Comparison of ENCODE assay signal across 8 cellular contexts in genomic region chr1:52056937-52057231, GRCh38. TPM values are rescaled to one million over a fixed set of nuclear protein-coding genes. Genes with fewer than 3 reads are reported as not detected.
DNase-seq lines count a peak whose midpoint lies in the region; ATAC-seq, FAIRE-seq and TF ChIP-seq lines count a peak whose summit lies in the region.

No MANE protein-coding gene starts in this region.

- peaks cover 27% of the 10 kb centered on the region for H3K36me3 Mint-ChIP-seq in activated naive CD4-positive, alpha-beta T cell treated with anti-CD3 and anti-CD28 coated beads, Interleukin-2, amount 10 ng/mL, durations not matched to agents 7 days and 5 days

- peak overlapping the region; percentile 92 for H3K9ac ChIP-seq in MM.1S (ENCODE audit: low read length)

- peak overlapping the region; percentile 71 for H2AFZ ChIP-seq in MM.1S (ENCODE audit: low read length)

- H3K4me3 ChIP-seq in MM.1S (ENCODE audit: low read length) (peak overlapping the region; percentile 97), epithelial cell of esophagus (ENCODE audit: low read length) (peak overlapping the region; percentile 87), psoas muscle (peak overlapping the region; percentile 100)

- no peaks in the 10 kb centered on the region for H3K9me2 ChIP-seq in MM.1S (replicated peaks; ENCODE audit: insufficient read depth, low read length)

- DNase-seq in activated naive CD4-positive, alpha-beta T cell treated with anti-CD3 and anti-CD28 coated beads, Interleukin-2, amount 10 ng/mL, durations not matched to agents 7 days and 5 days = no peak
- no peak for DNase-seq in activated naive CD4-positive, alpha-beta T cell (lab: John Stamatoyannopoulos, UW)
- DNase-seq in MM.1S (no peak), epithelial cell of esophagus (ENCODE audit: low read depth) (no peak), psoas muscle (no peak), cerebellum (ENCODE audit: low spot score) (no peak), HTR-8/SVneo (ENCODE audit: insufficient read length, low spot score) (no peak), activated gamma-delta T cell (lab: John Stamatoyannopoulos, UW) (no peak)

- no peaks in the 10 kb centered on the region for H3K27me3 Mint-ChIP-seq in activated naive CD4-positive, alpha-beta T cell treated with anti-CD3 and anti-CD28 coated beads, Interleukin-2, amount 10 ng/mL, durations not matched to agents 7 days and 5 days

- H3K9me3 Mint-ChIP-seq in activated naive CD4-positive, alpha-beta T cell treated with anti-CD3 and anti-CD28 coated beads, Interleukin-2, amount 10 ng/mL, durations not matched to agents 7 days and 5 days = no peaks in the 10 kb centered on the region

- no peaks in the 10 kb centered on the region for H4K20me1 ChIP-seq in MM.1S (ENCODE audit: insufficient read depth, low read length)

- intact Hi-C loops in psoas muscle (cut with DNase I) = loop anchor here in 1 of 2 donors (2.0 to 5.0 kb wide), 2 partner anchors 24 to 180 kb away; partner anchors contain the start of genes KTI12 and NRDC

- H3K36me3 ChIP-seq in MM.1S (replicated peaks; ENCODE audit: insufficient read depth, low read length) (no peaks in the 10 kb centered on the region; the same call in 1 of the 2 replicates), psoas muscle (ENCODE audit: insufficient read depth in 1 of 2, low read depth in 1 of 2) (peaks cover 5 to 39% of the 10 kb centered on the region in 2 donors)

- no peak for ATAC-seq in psoas muscle

- no peak for FAIRE-seq in HTR-8/SVneo (lab: Jason Lieb, UNC)

- H3K4me2 ChIP-seq in MM.1S (ENCODE audit: low read depth, low read length) = peak overlapping the region; percentile 94

- 0 to 2% (median 0%) methylated on average over 4 of the region's 4 CpGs for WGBS in psoas muscle, 3 donors

- no peaks in the 10 kb centered on the region for H3K27me3 ChIP-seq in MM.1S (replicated peaks; ENCODE audit: insufficient read depth, low read length)
- no peaks in the 10 kb centered on the region for H3K27me3 ChIP-seq in psoas muscle (ENCODE audit: insufficient read depth in 3 of 3, low read length in 2 of 3)

- H3K27ac Mint-ChIP-seq in activated naive CD4-positive, alpha-beta T cell treated with anti-CD3 and anti-CD28 coated beads, Interleukin-2, amount 10 ng/mL, durations not matched to agents 7 days and 5 days = peak overlapping the region; percentile 97

- peak overlapping the region; percentile 93 for H3K4me3 Mint-ChIP-seq in activated naive CD4-positive, alpha-beta T cell treated with anti-CD3 and anti-CD28 coated beads, Interleukin-2, amount 10 ng/mL, durations not matched to agents 7 days and 5 days

- peaks cover 82% of the 10 kb centered on the region for H3K79me2 ChIP-seq in MM.1S (ENCODE audit: low read length)

- CTCF ChIA-PET in activated naive CD4-positive, alpha-beta T cell treated with anti-CD3 and anti-CD28 coated beads, Interleukin-2, amount 10 ng/mL, durations not matched to agents 7 days and 5 days (lab: Charles Lee) = interaction anchor here (1.2 kb wide), 1 partner anchor 70 kb away, joined by 3 read pairs; no protein-coding TSS in a partner anchor

- no peak for TF ChIP-seq CTCF in MM.1S (IDR thresholded peaks at IDR 0.05; ENCODE audit: low read length)
- TF ChIP-seq CTCF in epithelial cell of esophagus (IDR thresholded peaks at IDR 0.05; ENCODE audit: insufficient read depth, low read depth, low read length, missing control alignments) = no peak
- TF ChIP-seq CTCF in psoas muscle (IDR thresholded peaks at IDR 0.05) = no peak

- peaks cover 13% of the 10 kb centered on the region for H3F3A ChIP-seq in MM.1S (ENCODE audit: insufficient read depth, low read length)

- peaks cover 52% of the 10 kb centered on the region for H3K4me1 Mint-ChIP-seq in activated naive CD4-positive, alpha-beta T cell treated with anti-CD3 and anti-CD28 coated beads, Interleukin-2, amount 10 ng/mL, durations not matched to agents 7 days and 5 days

- H3K4me1 ChIP-seq in MM.1S (ENCODE audit: low read length) (peaks cover 24% of the 10 kb centered on the region), psoas muscle (peaks cover 38% of the 10 kb centered on the region)

- H3K9me3 ChIP-seq in MM.1S (replicated peaks; ENCODE audit: insufficient read depth, low read length) (no peaks in the 10 kb centered on the region), psoas muscle (no peaks in the 10 kb centered on the region)

- H3K27ac ChIP-seq in MM.1S (ENCODE audit: low read length) = peak overlapping the region; percentile 69; the same call in 1 of the 2 replicates
- peak overlapping the region; percentile 93 for H3K27ac ChIP-seq in psoas muscle

RNA-seq across cellular contexts. Expression of gene BTF3L4, which starts 0.8 kb away (rescaled TPM):
- total RNA-seq in psoas muscle (10 to 100 TPM; 34.2 to 70.1 (median 55.5) TPM), cerebellum (90.6 TPM)
- 10 to 100 TPM; 55.0 to 69.4 (median 57.6) TPM for polyA plus RNA-seq in psoas muscle

RNA-seq across cellular contexts. Expression of gene TXNDC12, which starts 1.9 kb away (rescaled TPM):
- total RNA-seq in psoas muscle (10 to 100 TPM; 11.6 to 18.9 (median 14.6) TPM), cerebellum (18.6 TPM)
- polyA plus RNA-seq in psoas muscle = 10 to 100 TPM; 12.0 to 24.3 (median 18.1) TPM

RNA-seq across cellular contexts. Expression of gene KTI12, which starts 23.3 kb away (rescaled TPM):
- total RNA-seq in psoas muscle = 1 to 10 TPM; 2.3 to 5.3 (median 4.4) TPM
- polyA plus RNA-seq in psoas muscle = 10 to 100 TPM in 2 of 3 donors, 1 to 10 TPM in 1; 6.5 to 12.9 (median 10.0) TPM
- 5.6 TPM for total RNA-seq in cerebellum
